24 cellular contexts compared by ENCODE assay signal in genomic region chr13:50521191-50521590, GRCh38.
DNase-seq lines count a peak whose midpoint lies in the region; ATAC-seq, FAIRE-seq and TF ChIP-seq lines count a peak whose summit lies in the region.
"Had no signal": no experiment of that assay in that cellular context is flagged by ENCODE, and none has a peak within 500 bp of the region (broad histone marks: within the 10 kb centered on the region; RNA-seq: fewer than 3 reads in every experiment).

No MANE protein-coding gene starts in this region.

- H2AFZ ChIP-seq in OCI-LY1 (ENCODE audit: low read length) (0 out of 2 replicates have a peak overlapping the region, but pooled peaks have one; percentile 23), hepatocyte (no peak overlapping the region), osteoblast (ENCODE audit: low read length) (no peak overlapping the region)

- no peak for TF ChIP-seq RAD21 in A549 (conservative IDR thresholded peaks at IDR 0.05 in 1 of 2, IDR thresholded peaks at IDR 0.05 in 1 of 2)

- TF ChIP-seq CTCF in A549 (IDR thresholded peaks at IDR 0.05) (no peak), OCI-LY1 (IDR thresholded peaks at IDR 0.05; ENCODE audit: low read length) (no peak), hepatocyte (IDR thresholded peaks at IDR 0.05; ENCODE audit: poor library complexity) (no peak), sigmoid colon (IDR thresholded peaks at IDR 0.05) (no peak), osteoblast (IDR thresholded peaks at IDR 0.05; ENCODE audit: extremely low read depth, low read depth, low read length) (no peak)

- POLR2A ChIA-PET in A549 (lab: Yijun Ruan, JAX), result no interaction called here

- H3K9me2 ChIP-seq in OCI-LY1 (ENCODE audit: low read depth, low read length), result no peaks in the 10 kb centered on the region
- no peaks in the 10 kb centered on the region for H3K9me2 ChIP-seq in hepatocyte (replicated peaks; ENCODE audit: insufficient read depth)

- no peaks in the 10 kb centered on the region for H3K79me2 ChIP-seq in OCI-LY1 (ENCODE audit: insufficient read depth, low read length)
- no peaks in the 10 kb centered on the region for H3K79me2 ChIP-seq in hepatocyte
- H3K79me2 ChIP-seq in osteoblast (ENCODE audit: insufficient read depth, low read length), result no peaks in the 10 kb centered on the region

- ATAC-seq in A549, result no peak
- ATAC-seq: activated CD8-positive, alpha-beta memory T cell treated with anti-CD3 and anti-CD28 coated beads, Interleukin-2, amount 10 ng/mL, durations not matched to agents 7 days and 5 days; stimulated activated naive CD8-positive, alpha-beta T cell treated with anti-CD3 and anti-CD28 coated beads, Interleukin-15, Interleukin-2, amounts not matched to agents 100 U/mL and 50 U/mL, for 24 hours; T-helper 17 cell had no signal

- H4K20me1 ChIP-seq in OCI-LY1 (ENCODE audit: insufficient read depth, low read length) (no peaks in the 10 kb centered on the region), hepatocyte (ENCODE audit: insufficient read depth, poor library complexity, severe bottlenecking) (no peaks in the 10 kb centered on the region), osteoblast (ENCODE audit: insufficient read depth, low read length) (no peaks in the 10 kb centered on the region)

- H3K27me3 ChIP-seq in OCI-LY1 (ENCODE audit: insufficient read depth, low read length) (no peaks in the 10 kb centered on the region), hepatocyte (no peaks in the 10 kb centered on the region), sigmoid colon (no peaks in the 10 kb centered on the region), osteoblast (ENCODE audit: insufficient read depth, low read length) (no peaks in the 10 kb centered on the region)
- H3K27me3 ChIP-seq: tibial nerve had no signal

- no peak overlapping the region for H3K4me3 ChIP-seq in A549
- no peak overlapping the region for H3K4me3 ChIP-seq in OCI-LY1 (ENCODE audit: low read depth, low read length, poor library complexity, severe bottlenecking)
- no peak overlapping the region for H3K4me3 ChIP-seq in hepatocyte
- no peak overlapping the region for H3K4me3 ChIP-seq in sigmoid colon
- no peak overlapping the region for H3K4me3 ChIP-seq in osteoblast (ENCODE audit: insufficient read depth, low read length)
- H3K4me3 ChIP-seq: tibial nerve had no signal

- H3K36me3 ChIP-seq in OCI-LY1 (ENCODE audit: insufficient read depth, low read length) (no peaks in the 10 kb centered on the region), hepatocyte (replicated peaks; ENCODE audit: insufficient read depth, low read depth) (no peaks in the 10 kb centered on the region), sigmoid colon (no peaks in the 10 kb centered on the region), osteoblast (ENCODE audit: insufficient read depth, low read length) (no peaks in the 10 kb centered on the region)
- H3K36me3 ChIP-seq: tibial nerve had no signal

- in situ Hi-C loops in ACHN (cut with HindIII; ENCODE audit: low pct_ligation_motif_present, low pct_unique_long_range_greater_than_20kb, low sequenced_read_pairs), result no loop called here

- no peak for TF ChIP-seq POLR2A in A549 (IDR thresholded peaks at IDR 0.05; ENCODE audit: low read length)
- TF ChIP-seq POLR2A in sigmoid colon (IDR thresholded peaks at IDR 0.05), result no peak

- TF ChIP-seq EP300 in A549 (IDR thresholded peaks at IDR 0.05) (no peak), sigmoid colon (IDR thresholded peaks at IDR 0.05) (no peak)

- peak overlapping the region; percentile 51; the same call in 1 of the 2 replicates for H3K9ac ChIP-seq in OCI-LY1 (ENCODE audit: low read length)

- H3K9me3 ChIP-seq in A549 (no peaks in the 10 kb centered on the region), OCI-LY1 (ENCODE audit: low read length) (no peaks in the 10 kb centered on the region), hepatocyte (ENCODE audit: low read depth) (no peaks in the 10 kb centered on the region), sigmoid colon (no peaks in the 10 kb centered on the region), osteoblast (ENCODE audit: low read depth, low read length) (no peaks in the 10 kb centered on the region)
- H3K9me3 ChIP-seq: tibial nerve had no signal

- WGBS in A549 (ENCODE audit: missing lambda C conversion rate), result 74% methylated on average over 3 of the region's 3 CpGs
- WGBS in hepatocyte (ENCODE audit: low lambda C conversion rate, missing lambda C conversion rate), result 83% methylated on average over 3 of the region's 3 CpGs
- WGBS in sigmoid colon, 2 donors, result 55 to 72% methylated on average over 3 of the region's 3 CpGs

- no peaks in the 10 kb centered on the region for H3F3A ChIP-seq in OCI-LY1 (ENCODE audit: insufficient read depth, low read length)

- H3K27ac ChIP-seq in A549 (no peak overlapping the region), OCI-LY1 (ENCODE audit: low read depth, low read length, poor library complexity, severe bottlenecking) (peak overlapping the region; percentile 83), hepatocyte (peak overlapping the region; percentile 79), sigmoid colon (peak overlapping the region; percentile 10 to 64 (median 61)), osteoblast (ENCODE audit: low read depth, low read length) (no peak overlapping the region)

- FAIRE-seq in A549 (lab: Jason Lieb, UNC), result no peak
- FAIRE-seq: small intestine had no signal

- peak overlapping the region; percentile 43; the same call in 1 of the 3 replicates for H3K4me2 ChIP-seq in A549
- H3K4me2 ChIP-seq in OCI-LY1 (ENCODE audit: low read length), result peak overlapping the region; percentile 15; the same call in 1 of the 2 replicates
- peak overlapping the region; percentile 69 for H3K4me2 ChIP-seq in hepatocyte
- no peak overlapping the region for H3K4me2 ChIP-seq in osteoblast (ENCODE audit: insufficient read depth, low read length)

- intact Hi-C loops in sigmoid colon (cut with DNase I), result no loop called here

- CTCF ChIA-PET in A549 (lab: Yijun Ruan, JAX), result no interaction called here

- H3K4me1 ChIP-seq in A549 (peaks cover 10% of the 10 kb centered on the region; the same call in 1 of the 3 replicates), OCI-LY1 (ENCODE audit: insufficient read depth, low read length, severe bottlenecking) (peaks cover 93% of the 10 kb centered on the region), hepatocyte (ENCODE audit: insufficient read depth) (peaks cover 58% of the 10 kb centered on the region), sigmoid colon (peaks cover 0 to 37% (median 30%) of the 10 kb centered on the region in 4 donors), osteoblast (ENCODE audit: insufficient read depth, low read length) (peaks cover 27% of the 10 kb centered on the region)

- DNase-seq in A549 (ENCODE audit: low read depth in 1 of 2, low spot score in 1 of 2) (no peak), hepatocyte (ENCODE audit: low spot score) (no peak), sigmoid colon (no peak), AG08396 (ENCODE audit: low spot score) (no peak), T-helper 1 cell (no peak), osteoblast (ENCODE audit: insufficient read length, low spot score, missing footprints) (no peak), ACHN (no peak)
- DNase-seq: activated CD4-positive, alpha-beta T cell treated with anti-CD3 and anti-CD28 coated beads, Interleukin-2, amount 10 ng/mL, durations not matched to agents 24 days and 14 days; activated CD8-positive, alpha-beta memory T cell treated with anti-CD3 and anti-CD28 coated beads, Interleukin-2, amount 10 ng/mL, durations not matched to agents 7 days and 5 days; activated naive CD4-positive, alpha-beta T cell treated with anti-CD3 and anti-CD28 coated beads, Interleukin-2, amount 50 U/mL, for 16 hours; aorta; CD4-positive, alpha-beta T cell; cerebellar nuclear complex; DMS153; GF-D8; H9; NCI-H510A treated with DMSO at 0.1 percent for 48 hours; NK-92 treated with Interleukin-12 subunit alpha and Interleukin-12 subunit beta, amount 100 ng/mL, for 24 hours; small intestine; stimulated activated CD4-positive, alpha-beta T cell treated with anti-CD3 and anti-CD28 coated beads, Interleukin-2, amount 100 ng/mL, for 48 hours; stimulated activated naive CD8-positive, alpha-beta T cell treated with anti-CD3 and anti-CD28 coated beads, Interleukin-15, Interleukin-2, amounts not matched to agents 100 U/mL and 50 U/mL, for 24 hours; T-helper 17 cell had no signal

TF ChIP-seq in A549, 52 proteins besides CTCF, POLR2A, EP300 and RAD21:
- TF ChIP-seq POLR2AphosphoS2 (conservative IDR thresholded peaks at IDR 0.05; ENCODE audit: low read length) (no peak), JUNB (IDR thresholded peaks at IDR 0.05) (no peak), GATA3 (IDR thresholded peaks at IDR 0.05; ENCODE audit: borderline replicate concordance) (no peak), ZNF302 (CRISPR knock-in tag; IDR thresholded peaks at IDR 0.05) (no peak)
- TF ChIP-seq, protein P1, sequence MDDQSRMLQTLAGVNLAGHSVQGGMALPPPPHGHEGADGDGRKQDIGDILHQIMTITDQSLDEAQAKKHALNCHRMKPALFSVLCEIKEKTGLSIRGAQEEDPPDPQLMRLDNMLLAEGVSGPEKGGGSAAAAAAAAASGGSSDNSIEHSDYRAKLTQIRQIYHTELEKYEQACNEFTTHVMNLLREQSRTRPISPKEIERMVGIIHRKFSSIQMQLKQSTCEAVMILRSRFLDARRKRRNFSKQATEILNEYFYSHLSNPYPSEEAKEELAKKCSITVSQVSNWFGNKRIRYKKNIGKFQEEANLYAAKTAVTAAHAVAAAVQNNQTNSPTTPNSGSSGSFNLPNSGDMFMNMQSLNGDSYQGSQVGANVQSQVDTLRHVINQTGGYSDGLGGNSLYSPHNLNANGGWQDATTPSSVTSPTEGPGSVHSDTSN (IDR thresholded peaks at IDR 0.05), result no peak

Comparison
In these comparisons a context has a peak if more than half of its experiments do, and no peak if none do; other contexts are left out.
1. H3K27ac ChIP-seq: peak in OCI-LY1 (single experiment), hepatocyte (single experiment) and sigmoid colon (4 of 4); none in A549 (0 of 2) and osteoblast (single experiment).